ENCODE assay signal across 8 cellular contexts in genomic region chr19:4066176-4066606, GRCh38. TPM values are rescaled to one million over a fixed set of nuclear protein-coding genes. Genes with fewer than 3 reads are reported as not detected.
DNase-seq lines count a peak whose midpoint lies in the region; ATAC-seq and TF ChIP-seq lines count a peak whose summit lies in the region.

No MANE protein-coding gene starts in this region.

- TF ChIP-seq POLR2A in breast epithelium (IDR thresholded peaks at IDR 0.05), result no peak

- peak overlapping the region; percentile 97 for H2BK120ac ChIP-seq in mesenchymal stem cell (ENCODE audit: low read depth, low read length)

- H3K4ac ChIP-seq in mesenchymal stem cell (ENCODE audit: low read depth in 1 of 2, low read length in 2 of 2), result peak overlapping the region; percentile 73 to 99

- peaks cover 39% of the 10 kb centered on the region for H3K79me2 ChIP-seq in OCI-LY7 (ENCODE audit: insufficient read depth, low read depth, low read length)

- peak overlapping the region; percentile 100 for H3K4me3 ChIP-seq in OCI-LY7 (ENCODE audit: low read depth, low read length, poor library complexity, severe bottlenecking)
- H3K4me3 ChIP-seq in breast epithelium, result peak overlapping the region; percentile 83 to 100 (median 98)
- peak overlapping the region; percentile 72 to 87 for H3K4me3 ChIP-seq in mesenchymal stem cell (ENCODE audit: insufficient read depth in 1 of 2, low read depth in 1 of 2, low read length in 2 of 2)
- H3K4me3 ChIP-seq in thymus (ENCODE audit: low read length), result peak overlapping the region; percentile 94

- no peak overlapping the region for H2AK5ac ChIP-seq in mesenchymal stem cell (ENCODE audit: low read length, severe bottlenecking)

- H4K8ac ChIP-seq in mesenchymal stem cell (ENCODE audit: low read length), result peak overlapping the region; percentile 73

- no TSS peak for BruUV-seq in OCI-LY7 (replicated peaks; lab: Mats Ljungman, UMichigan)

- H3K27me3 ChIP-seq in breast epithelium (no peaks in the 10 kb centered on the region), mesenchymal stem cell (ENCODE audit: control insufficient read depth in 1 of 2, insufficient read depth in 1 of 2, low read length in 2 of 2) (no peaks in the 10 kb centered on the region), thymus (ENCODE audit: control insufficient read depth, insufficient read depth) (no peaks in the 10 kb centered on the region)

- TF ChIP-seq CTCF in OCI-LY7 (conservative IDR thresholded peaks at IDR 0.05; ENCODE audit: low read length), result 0 out of 2 replicates have a peak, but pooled peaks have one; percentile 21
- no peak for TF ChIP-seq CTCF in breast epithelium (IDR thresholded peaks at IDR 0.05)

- intact Hi-C loops in OCI-LY7 (cut with micrococcal nuclease; ENCODE audit: unreplicated experiment), result loop anchor here (1.0 to 5.0 kb wide), 5 partner anchors 49 to 181 kb away; partner anchors contain the start of genes PIAS4 and YJU2
- intact Hi-C loops in breast epithelium (cut with DNase I; ENCODE audit: low total_unique reads), result no loop called here

- no peak overlapping the region for H2BK12ac ChIP-seq in mesenchymal stem cell (ENCODE audit: low read length in 2 of 2)

- H3K23ac ChIP-seq in mesenchymal stem cell (ENCODE audit: low read length in 2 of 2), result peak overlapping the region in 1 of 2 experiments; percentile 62

- H3K27ac ChIP-seq in OCI-LY7 (ENCODE audit: low read depth, low read length, poor library complexity, severe bottlenecking) (peak overlapping the region; percentile 77), breast epithelium (peak overlapping the region; percentile 96 to 100), mesenchymal stem cell (ENCODE audit: low read length, poor library complexity, severe bottlenecking) (no peak overlapping the region), thymus (ENCODE audit: low read depth) (peak overlapping the region; percentile 96)

- H3K4me1 ChIP-seq in OCI-LY7 (ENCODE audit: insufficient read depth, low read length, poor library complexity, severe bottlenecking) (peaks cover 45% of the 10 kb centered on the region), breast epithelium (peaks cover 25% of the 10 kb centered on the region in 2 donors), mesenchymal stem cell (ENCODE audit: control insufficient read depth, insufficient read depth, low read depth, low read length) (peaks cover 32% of the 10 kb centered on the region), thymus (ENCODE audit: control insufficient read depth, insufficient read depth, low read length) (peaks cover 22% of the 10 kb centered on the region)

- H3K14ac ChIP-seq in mesenchymal stem cell (ENCODE audit: low read length in 2 of 2), result peak overlapping the region; percentile 82 to 84

- H2AFZ ChIP-seq in OCI-LY7 (ENCODE audit: low read length), result no peak overlapping the region
- H2AFZ ChIP-seq in mesenchymal stem cell (ENCODE audit: low read depth, low read length), result no peak overlapping the region

- peak overlapping the region; percentile 97 for H3K18ac ChIP-seq in mesenchymal stem cell (ENCODE audit: low read depth in 1 of 2, low read length in 2 of 2)

- H3K79me1 ChIP-seq in mesenchymal stem cell (replicated peaks; ENCODE audit: low read length, poor library complexity, severe bottlenecking), result no peaks in the 10 kb centered on the region

- no peaks in the 10 kb centered on the region for H3K9me2 ChIP-seq in OCI-LY7 (ENCODE audit: insufficient read depth, low read length)

- H2BK15ac ChIP-seq in mesenchymal stem cell (ENCODE audit: low read depth, poor library complexity, severe bottlenecking), result peak overlapping the region; percentile 26

- peaks cover 30% of the 10 kb centered on the region for H4K20me1 ChIP-seq in OCI-LY7 (ENCODE audit: insufficient read depth, low read length)

- 5% methylated on average over 12 of the region's 31 CpGs for WGBS in mesenchymal stem cell
- WGBS in thymus, result 1% methylated on average over 31 of the region's 31 CpGs

- H3K4me2 ChIP-seq in OCI-LY7 (ENCODE audit: low read length) (peak overlapping the region; percentile 69), mesenchymal stem cell (ENCODE audit: low read length, poor library complexity, severe bottlenecking) (peak overlapping the region; percentile 65)

- no peak overlapping the region for H2BK5ac ChIP-seq in mesenchymal stem cell (ENCODE audit: low read depth, low read length, poor library complexity, severe bottlenecking)

- H3K36me3 ChIP-seq in OCI-LY7 (ENCODE audit: insufficient read depth, low read length), result peaks cover 35% of the 10 kb centered on the region
- no peaks in the 10 kb centered on the region for H3K36me3 ChIP-seq in breast epithelium
- peaks cover 19 to 30% of the 10 kb centered on the region in 2 experiments for H3K36me3 ChIP-seq in mesenchymal stem cell (ENCODE audit: control insufficient read depth in 1 of 2, insufficient read depth in 2 of 2, low read depth in 1 of 2, low read length in 2 of 2)
- H3K36me3 ChIP-seq in thymus (ENCODE audit: control insufficient read depth, insufficient read depth), result peaks cover 16% of the 10 kb centered on the region

- POLR2A ChIA-PET in OCI-LY7 (lab: Charles Lee), result no interaction called here

- H3K9me3 ChIP-seq in OCI-LY7 (ENCODE audit: low read length), result no peaks in the 10 kb centered on the region
- H3K9me3 ChIP-seq in breast epithelium, result no peaks in the 10 kb centered on the region
- H3K9me3 ChIP-seq in mesenchymal stem cell (ENCODE audit: control insufficient read depth, low read length), result no peaks in the 10 kb centered on the region
- no peaks in the 10 kb centered on the region for H3K9me3 ChIP-seq in thymus (ENCODE audit: control insufficient read depth)

- DNase-seq in 8988T, result peak; percentile 64
- no peak for DNase-seq in OCI-LY7 (ENCODE audit: low spot score)
- no peak for DNase-seq in breast epithelium (ENCODE audit: low spot score in 2 of 2)
- no peak for DNase-seq in mesenchymal stem cell
- no peak for DNase-seq in NCI-H2227 treated with DMSO at 0.1 percent for 48 hours (lab: John Stamatoyannopoulos, UW)
- no peak for DNase-seq in HCEC 1CT

- peak overlapping the region; percentile 87 for H4K91ac ChIP-seq in mesenchymal stem cell (ENCODE audit: low read length)

- CTCF ChIA-PET in OCI-LY7 (lab: Charles Lee; ENCODE audit: unreplicated experiment), result no interaction called here

- no peak for ATAC-seq in HG03378 (IDR thresholded peaks at IDR 0.05; ENCODE audit: unreplicated experiment)

- H3K9ac ChIP-seq in mesenchymal stem cell (ENCODE audit: low read length), result peak overlapping the region; percentile 79

RNA-seq across cellular contexts. Expression of gene ZBTB7A, which starts 0.5 kb away (rescaled TPM):
- total RNA-seq in OCI-LY7 (2014; rRNA removed; shearing (Covaris generic)), result 13.1 and 17.2 TPM in 2 replicates
- 29.3 and 31.2 TPM in 2 replicates for total RNA-seq in OCI-LY7 (2022)
- 10 to 100 TPM; 29.0 to 38.7 (median 29.8) TPM for total RNA-seq in breast epithelium
- 27.7 TPM for polyA plus RNA-seq in mesenchymal stem cell (2013, experiment 1 of 2)
- 26.9 TPM for polyA plus RNA-seq in mesenchymal stem cell (2013, experiment 2 of 2)
- polyA plus RNA-seq in thymus, result 9.4 TPM

RNA-seq across cellular contexts. Expression of gene MAP2K2, which starts 57.7 kb away (rescaled TPM):
- 84.7 and 105 TPM in 2 replicates for total RNA-seq in OCI-LY7 (2014; rRNA removed; shearing (Covaris generic))
- total RNA-seq in OCI-LY7 (2022) (116 and 120 TPM in 2 replicates), breast epithelium (10 to 100 TPM; 50.8 to 72.8 (median 64.5) TPM)
- 184 TPM for polyA plus RNA-seq in mesenchymal stem cell (2013, experiment 1 of 2)
- polyA plus RNA-seq in mesenchymal stem cell (2013, experiment 2 of 2), result 179 TPM
- 144 TPM for polyA plus RNA-seq in thymus

RNA-seq across cellular contexts. Expression of gene PIAS4, which starts 58.7 kb away (rescaled TPM):
- total RNA-seq in OCI-LY7 (2014; rRNA removed; shearing (Covaris generic)), result 25.3 and 31.5 TPM in 2 replicates
- total RNA-seq in OCI-LY7 (2022) (34.4 and 35.0 TPM in 2 replicates), breast epithelium (10 to 100 TPM in 2 of 3 donors, 1 to 10 TPM in 1; 9.4 to 17.0 (median 15.7) TPM)
- polyA plus RNA-seq in mesenchymal stem cell (2013, experiment 1 of 2), result 49.3 TPM
- polyA plus RNA-seq in mesenchymal stem cell (2013, experiment 2 of 2), result 49.4 TPM
- polyA plus RNA-seq in thymus, result 10.8 TPM
